18 cellular contexts compared by ENCODE assay signal in genomic region chr20:25507385-25508082, GRCh38.
A peak's percentile ranks its signal among the peaks of the same experiment; 100 is the strongest.
DNase-seq lines count a peak whose midpoint lies in the region; ATAC-seq and TF ChIP-seq lines count a peak whose summit lies in the region.
"Had no signal": no experiment of that assay in that cellular context is flagged by ENCODE, and none has a peak within 500 bp of the region (broad histone marks: within the 10 kb centered on the region; RNA-seq: fewer than 3 reads in every experiment).

No MANE protein-coding gene starts in this region.

- DNase-seq in HT-29 (ENCODE audit: low spot score) = peak; percentile 16
- DNase-seq in brain microvascular endothelial cell = no peak
- peak in 2 of 3 donors; percentile 59 to 74 for DNase-seq in right lobe of liver
- no peak for DNase-seq in sigmoid colon
- DNase-seq in GM10266 (ENCODE audit: extremely low spot score) = no peak
- no peak for DNase-seq in Peyer's patch
- DNase-seq: activated CD4-positive, alpha-beta T cell treated with anti-CD3 and anti-CD28 coated beads for 1 hour; activated CD8-positive, alpha-beta memory T cell treated with anti-CD3 and anti-CD28 coated beads, Interleukin-2, amount 10 ng/mL, durations not matched to agents 7 days and 5 days; esophagus squamous epithelium; natural killer cell; NCI-H2081 had no signal

- TF ChIP-seq EP300 in sigmoid colon (IDR thresholded peaks at IDR 0.05) = no peak

- H3K4me3 ChIP-seq in brain microvascular endothelial cell (ENCODE audit: low read depth, low read length) = no peak overlapping the region
- peak overlapping the region in 2 of 3 donors; percentile 13 to 26 for H3K4me3 ChIP-seq in right lobe of liver
- no peak overlapping the region for H3K4me3 ChIP-seq in sigmoid colon
- peak overlapping the region in 1 of 4 donors; percentile 11 for H3K4me3 ChIP-seq in Peyer's patch
- H3K4me3 ChIP-seq: cardiac muscle cell, esophagus squamous epithelium, right atrium auricular region, SK-N-MC, vagina had no signal

- H3K4me1 ChIP-seq in right lobe of liver (peaks cover 0 to 23% (median 9%) of the 10 kb centered on the region in 4 donors), sigmoid colon (peaks cover 0 to 11% (median 8%) of the 10 kb centered on the region in 4 donors), Peyer's patch (peaks cover 0 to 5% (median 0%) of the 10 kb centered on the region in 4 donors)
- H3K4me1 ChIP-seq: esophagus squamous epithelium, right atrium auricular region, vagina had no signal

- in situ Hi-C loops in brain microvascular endothelial cell (cut with HindIII; ENCODE audit: low pct_ligation_motif_present, low sequenced_read_pairs) = no loop called here

- 48% methylated on average over 7 of the region's 8 CpGs for WGBS in right lobe of liver (ENCODE audit: insufficient coverage, low coverage, low lambda C conversion rate, missing lambda C conversion rate)
- 32 to 70% methylated on average over 8 of the region's 8 CpGs for WGBS in sigmoid colon, 2 donors

- TF ChIP-seq POLR2A in right lobe of liver (IDR thresholded peaks at IDR 0.05) (no peak), sigmoid colon (IDR thresholded peaks at IDR 0.05) (no peak), Peyer's patch (IDR thresholded peaks at IDR 0.05) (no peak)

- no peak for TF ChIP-seq CTCF in brain microvascular endothelial cell (IDR thresholded peaks at IDR 0.05; ENCODE audit: low read depth, low read length, missing control alignments)
- peak in 2 of 4 donors; percentile 24 to 32 for TF ChIP-seq CTCF in right lobe of liver (IDR thresholded peaks at IDR 0.05)
- TF ChIP-seq CTCF in sigmoid colon (IDR thresholded peaks at IDR 0.05) = no peak
- no peak for TF ChIP-seq CTCF in GM10266 (IDR thresholded peaks at IDR 0.05; ENCODE audit: control insufficient read depth, insufficient read depth, low read depth, missing control alignments)
- peak in 3 of 6 experiments; percentile 9 to 41 (median 13) for TF ChIP-seq CTCF in Peyer's patch (IDR thresholded peaks at IDR 0.05)

- H3K27me3 ChIP-seq in brain microvascular endothelial cell (replicated peaks) = no peaks in the 10 kb centered on the region
- no peaks in the 10 kb centered on the region for H3K27me3 ChIP-seq in right lobe of liver
- H3K27me3 ChIP-seq in sigmoid colon = no peaks in the 10 kb centered on the region
- no peaks in the 10 kb centered on the region for H3K27me3 ChIP-seq in Peyer's patch
- H3K27me3 ChIP-seq: cardiac muscle cell, esophagus squamous epithelium, right atrium auricular region, vagina had no signal

- H3K9me3 ChIP-seq in right lobe of liver (no peaks in the 10 kb centered on the region), sigmoid colon (no peaks in the 10 kb centered on the region), Peyer's patch (no peaks in the 10 kb centered on the region)
- H3K9me3 ChIP-seq: esophagus squamous epithelium, right atrium auricular region, vagina had no signal

- H3K27ac ChIP-seq in brain microvascular endothelial cell (peak overlapping the region; percentile 1), right lobe of liver (peak overlapping the region; percentile 84 to 96 (median 91)), sigmoid colon (peak overlapping the region in 3 of 4 donors; percentile 8 to 66 (median 51)), Peyer's patch (peak overlapping the region in 2 of 4 donors; percentile 66 to 77)
- H3K27ac ChIP-seq: cardiac muscle cell, esophagus squamous epithelium, KMS-11, right atrium auricular region, SK-N-MC, vagina had no signal

- intact Hi-C loops in right lobe of liver (cut with DNase I) = no loop called here
- intact Hi-C loops in sigmoid colon (cut with DNase I) = no loop called here

- ATAC-seq in right lobe of liver (peak; percentile 68 to 90 (median 85)), GM19455 (IDR thresholded peaks at IDR 0.05; ENCODE audit: unreplicated experiment) (no peak)
- ATAC-seq: activated CD8-positive, alpha-beta memory T cell treated with anti-CD3 and anti-CD28 coated beads, Interleukin-2, amount 10 ng/mL, durations not matched to agents 7 days and 5 days; activated T-helper 17 cell treated with anti-CD3 and anti-CD28 coated beads, Interleukin-2, amount 50 U/mL, for 72 hours had no signal

- peaks cover 16% of the 10 kb centered on the region for H3K36me3 ChIP-seq in brain microvascular endothelial cell (replicated peaks)
- peaks cover 0 to 13% (median 6%) of the 10 kb centered on the region in 4 donors for H3K36me3 ChIP-seq in right lobe of liver
- H3K36me3 ChIP-seq in sigmoid colon = peaks cover 16 to 75% (median 29%) of the 10 kb centered on the region in 4 donors
- H3K36me3 ChIP-seq in Peyer's patch = peaks cover 0 to 21% (median 0%) of the 10 kb centered on the region in 3 donors

Comparison
In these comparisons a context has a peak if more than half of its experiments do, and no peak if none do; other contexts are left out.
1. DNase-seq: peak in HT-29 (single experiment) and right lobe of liver (2 of 3); none in brain microvascular endothelial cell (single experiment), sigmoid colon (single experiment), GM10266 (single experiment) and Peyer's patch (0 of 3).
2. H3K4me3 ChIP-seq: peak in right lobe of liver (2 of 3); none in brain microvascular endothelial cell (single experiment) and sigmoid colon (0 of 4).